Comparison of ENCODE assay signal across 39 cellular contexts in genomic region chr6:86536121-86536520, GRCh38.
"Had no signal": no experiment of that assay in that cellular context is flagged by ENCODE, and none has a peak within 500 bp of the region (broad histone marks: within the 10 kb centered on the region; RNA-seq: fewer than 3 reads in every experiment).

No MANE protein-coding gene starts in this region.

- H3K27ac ChIP-seq: body of pancreas, brain microvascular endothelial cell, breast epithelium, WERI-Rb-1 had no signal

- H3K36me3 Mint-ChIP-seq: activated CD8-positive, alpha-beta memory T cell treated with anti-CD3 and anti-CD28 coated beads, Interleukin-2, amount 10 ng/mL, durations not matched to agents 7 days and 5 days; activated naive CD4-positive, alpha-beta T cell treated with anti-CD3 and anti-CD28 coated beads, Interleukin-2, amount 10 ng/mL, durations not matched to agents 7 days and 5 days; activated naive CD4-positive, alpha-beta T cell treated with anti-CD3 and anti-CD28 coated beads, Interleukin-2, amount 50 U/mL, for 24 hours; activated naive CD8-positive, alpha-beta T cell; activated naive CD8-positive, alpha-beta T cell treated with anti-CD3 and anti-CD28 coated beads, Interleukin-2, amount 10 ng/mL, durations not matched to agents 7 days and 5 days; WTC11 had no signal

- FAIRE-seq: astrocyte, colon had no signal

- H3K27me3 Mint-ChIP-seq: activated CD4-positive, alpha-beta memory T cell treated with anti-CD3 and anti-CD28 coated beads, Interleukin-2, amount 10 ng/mL, durations not matched to agents 7 days and 5 days; activated CD4-positive, alpha-beta T cell treated with anti-CD3 and anti-CD28 coated beads for 36 hours; activated CD4-positive, alpha-beta T cell treated with anti-CD3 and anti-CD28 coated beads, Interleukin-2, amount 10 ng/mL, durations not matched to agents 7 days and 5 days; activated CD8-positive, alpha-beta memory T cell treated with anti-CD3 and anti-CD28 coated beads, Interleukin-2, amount 10 ng/mL, durations not matched to agents 7 days and 5 days; activated naive CD4-positive, alpha-beta T cell treated with anti-CD3 and anti-CD28 coated beads, Interleukin-2, amount 10 ng/mL, durations not matched to agents 7 days and 5 days; activated naive CD4-positive, alpha-beta T cell treated with anti-CD3 and anti-CD28 coated beads, Interleukin-2, amount 50 U/mL, for 24 hours; activated naive CD8-positive, alpha-beta T cell; activated naive CD8-positive, alpha-beta T cell treated with anti-CD3 and anti-CD28 coated beads, Interleukin-2, amount 10 ng/mL, durations not matched to agents 7 days and 5 days; activated naive CD8-positive, alpha-beta T cell treated with anti-CD3 and anti-CD28 coated beads, Interleukin-2, amount 50 U/mL, for 24 hours had no signal

- H3K27me3 ChIP-seq: body of pancreas, brain microvascular endothelial cell, breast epithelium had no signal

- H3K4me1 ChIP-seq: body of pancreas, breast epithelium had no signal

- H3K4me1 Mint-ChIP-seq: activated CD4-positive, alpha-beta memory T cell treated with anti-CD3 and anti-CD28 coated beads, Interleukin-2, amount 10 ng/mL, durations not matched to agents 7 days and 5 days; activated CD4-positive, alpha-beta T cell treated with anti-CD3 and anti-CD28 coated beads for 36 hours; activated CD4-positive, alpha-beta T cell treated with anti-CD3 and anti-CD28 coated beads, Interleukin-2, amount 10 ng/mL, durations not matched to agents 7 days and 5 days; activated CD8-positive, alpha-beta memory T cell treated with anti-CD3 and anti-CD28 coated beads, Interleukin-2, amount 10 ng/mL, durations not matched to agents 7 days and 5 days; activated naive CD4-positive, alpha-beta T cell treated with anti-CD3 and anti-CD28 coated beads, Interleukin-2, amount 10 ng/mL, durations not matched to agents 7 days and 5 days; activated naive CD4-positive, alpha-beta T cell treated with anti-CD3 and anti-CD28 coated beads, Interleukin-2, amount 50 U/mL, for 24 hours; activated naive CD8-positive, alpha-beta T cell treated with anti-CD3 and anti-CD28 coated beads, Interleukin-2, amount 10 ng/mL, durations not matched to agents 7 days and 5 days; activated naive CD8-positive, alpha-beta T cell treated with anti-CD3 and anti-CD28 coated beads, Interleukin-2, amount 50 U/mL, for 24 hours; WTC11 had no signal

- H3K9me3 Mint-ChIP-seq: activated CD4-positive, alpha-beta memory T cell treated with anti-CD3 and anti-CD28 coated beads, Interleukin-2, amount 10 ng/mL, durations not matched to agents 7 days and 5 days; activated naive CD8-positive, alpha-beta T cell treated with anti-CD3 and anti-CD28 coated beads, Interleukin-2, amount 50 U/mL, for 24 hours had no signal

- DNase-seq: activated CD4-positive, alpha-beta memory T cell treated with anti-CD3 and anti-CD28 coated beads, Interleukin-2, amount 10 ng/mL, durations not matched to agents 7 days and 5 days; activated CD4-positive, alpha-beta T cell treated with anti-CD3 and anti-CD28 coated beads for 1 hour; activated CD4-positive, alpha-beta T cell treated with anti-CD3 and anti-CD28 coated beads for 36 hours; activated CD4-positive, alpha-beta T cell treated with anti-CD3 and anti-CD28 coated beads for 48 hours; activated CD4-positive, alpha-beta T cell treated with anti-CD3 and anti-CD28 coated beads, Interleukin-2, amount 10 ng/mL, durations not matched to agents 7 days and 5 days; activated CD4-positive, alpha-beta T cell treated with anti-CD3 and anti-CD28 coated beads, Interleukin-2, amount 50 U/mL, for 48 hours; activated CD4-positive, CD25-positive, alpha-beta regulatory T cell; activated CD8-positive, alpha-beta memory T cell treated with anti-CD3 and anti-CD28 coated beads for 24 hours; activated CD8-positive, alpha-beta memory T cell treated with anti-CD3 and anti-CD28 coated beads, Interleukin-2, amount 10 ng/mL, durations not matched to agents 7 days and 5 days; activated CD8-positive, alpha-beta T cell treated with anti-CD3 and anti-CD28 coated beads, Interleukin-2, amount 10 ng/mL, durations not matched to agents 7 days and 5 days; activated effector memory CD4-positive, alpha-beta T cell treated with Interleukin-2 at 50 U/mL for 16 hours; activated gamma-delta T cell; activated naive CD4-positive, alpha-beta T cell treated with anti-CD3 and anti-CD28 coated beads, Interleukin-2, amount 10 ng/mL, durations not matched to agents 7 days and 5 days; activated naive CD4-positive, alpha-beta T cell treated with Interleukin-2 at 50 U/mL for 16 hours; activated naive CD8-positive, alpha-beta T cell treated with anti-CD3 and anti-CD28 coated beads, Interleukin-2, amount 10 ng/mL, durations not matched to agents 7 days and 5 days; activated naive CD8-positive, alpha-beta T cell treated with anti-CD3 and anti-CD28 coated beads, Interleukin-2, amount 50 U/mL, for 24 hours; activated T-cell treated with anti-CD3 and anti-CD28 coated beads for 4 hours; activated T-cell treated with anti-CD3 and anti-CD28 coated beads, Interleukin-2, amount 50 U/mL, for 1 hour; activated T-cell treated with anti-CD3 and anti-CD28 coated beads, Interleukin-2, amount 50 U/mL, for 4 hours; activated T-cell treated with anti-CD3 and anti-CD28 coated beads, Interleukin-2, amount 50 U/mL, for 72 hours; amygdala; anterior cingulate cortex; body of pancreas; brain microvascular endothelial cell; central memory CD4-positive, alpha-beta T cell; T-helper 1 cell; T-helper 2 cell; T-helper 9 cell; WERI-Rb-1 had no signal

- H3K9me3 ChIP-seq: body of pancreas, breast epithelium had no signal

- H3K36me3 ChIP-seq: brain microvascular endothelial cell, breast epithelium, WERI-Rb-1 had no signal

- H3K4me3 Mint-ChIP-seq: activated CD4-positive, alpha-beta memory T cell treated with anti-CD3 and anti-CD28 coated beads, Interleukin-2, amount 10 ng/mL, durations not matched to agents 7 days and 5 days; activated CD4-positive, alpha-beta T cell treated with anti-CD3 and anti-CD28 coated beads for 36 hours; activated CD4-positive, alpha-beta T cell treated with anti-CD3 and anti-CD28 coated beads, Interleukin-2, amount 10 ng/mL, durations not matched to agents 7 days and 5 days; activated CD8-positive, alpha-beta memory T cell treated with anti-CD3 and anti-CD28 coated beads, Interleukin-2, amount 10 ng/mL, durations not matched to agents 7 days and 5 days; activated CD8-positive, alpha-beta T cell treated with anti-CD3 and anti-CD28 coated beads, Interleukin-2, amount 10 ng/mL, durations not matched to agents 7 days and 5 days; activated naive CD4-positive, alpha-beta T cell treated with anti-CD3 and anti-CD28 coated beads, Interleukin-2, amount 10 ng/mL, durations not matched to agents 7 days and 5 days; activated naive CD4-positive, alpha-beta T cell treated with anti-CD3 and anti-CD28 coated beads, Interleukin-2, amount 50 U/mL, for 24 hours; activated naive CD8-positive, alpha-beta T cell; activated naive CD8-positive, alpha-beta T cell treated with anti-CD3 and anti-CD28 coated beads, Interleukin-2, amount 10 ng/mL, durations not matched to agents 7 days and 5 days; activated naive CD8-positive, alpha-beta T cell treated with anti-CD3 and anti-CD28 coated beads, Interleukin-2, amount 50 U/mL, for 24 hours; activated T-cell treated with anti-CD3 and anti-CD28 coated beads, Interleukin-2, amount 50 U/mL, for 4 hours; activated T-cell treated with anti-CD3 and anti-CD28 coated beads, Interleukin-2, amount 50 U/mL, for 72 hours; T-helper 1 cell treated with Interleukin-12 subunit alpha and Interleukin-12 subunit beta and Interleukin-4 antibody, amounts not matched to agents 30 μg/mL and 1 μg/mL, for 36 hours; T-helper 2 cell treated with Interferon-gamma antibody and Interleukin-4, amounts not matched to agents 5 μg/mL and 100 μg/mL, for 36 hours; WTC11 had no signal

- H3K27ac Mint-ChIP-seq: activated CD4-positive, alpha-beta memory T cell treated with anti-CD3 and anti-CD28 coated beads, Interleukin-2, amount 10 ng/mL, durations not matched to agents 7 days and 5 days; activated CD4-positive, alpha-beta T cell treated with anti-CD3 and anti-CD28 coated beads for 36 hours; activated CD4-positive, alpha-beta T cell treated with anti-CD3 and anti-CD28 coated beads, Interleukin-2, amount 10 ng/mL, durations not matched to agents 7 days and 5 days; activated CD8-positive, alpha-beta memory T cell treated with anti-CD3 and anti-CD28 coated beads, Interleukin-2, amount 10 ng/mL, durations not matched to agents 7 days and 5 days; activated CD8-positive, alpha-beta T cell treated with anti-CD3 and anti-CD28 coated beads, Interleukin-2, amount 10 ng/mL, durations not matched to agents 7 days and 5 days; activated naive CD4-positive, alpha-beta T cell treated with anti-CD3 and anti-CD28 coated beads, Interleukin-2, amount 10 ng/mL, durations not matched to agents 7 days and 5 days; activated naive CD4-positive, alpha-beta T cell treated with anti-CD3 and anti-CD28 coated beads, Interleukin-2, amount 50 U/mL, for 24 hours; activated naive CD8-positive, alpha-beta T cell; activated naive CD8-positive, alpha-beta T cell treated with anti-CD3 and anti-CD28 coated beads, Interleukin-2, amount 10 ng/mL, durations not matched to agents 7 days and 5 days; activated naive CD8-positive, alpha-beta T cell treated with anti-CD3 and anti-CD28 coated beads, Interleukin-2, amount 50 U/mL, for 24 hours; activated T-cell treated with anti-CD3 and anti-CD28 coated beads, Interleukin-2, amount 50 U/mL, for 72 hours; activated T-helper 2 cell treated with anti-CD3 and anti-CD28 coated beads, Interferon-gamma antibody, Interleukin-2, Interleukin-4, amounts not matched to agents 10 μg/mL and 5 μg/mL and 100 μg/mL, durations not matched to agents 14 hours and 24 hours and 36 hours; T-helper 1 cell treated with Interleukin-12 subunit alpha and Interleukin-12 subunit beta and Interleukin-4 antibody, amounts not matched to agents 30 μg/mL and 1 μg/mL, for 36 hours; T-helper 2 cell treated with Interferon-gamma antibody and Interleukin-4, amounts not matched to agents 5 μg/mL and 100 μg/mL, for 36 hours; WTC11 had no signal

- ATAC-seq: activated CD4-positive, alpha-beta T cell treated with anti-CD3 and anti-CD28 coated beads for 36 hours; activated CD4-positive, CD25-positive, alpha-beta regulatory T cell treated with anti-CD3 and anti-CD28 coated beads, Interleukin-2, amount 50 U/mL, for 24 hours; activated CD8-positive, alpha-beta memory T cell treated with anti-CD3 and anti-CD28 coated beads, Interleukin-2, amount 10 ng/mL, durations not matched to agents 7 days and 5 days; activated CD8-positive, alpha-beta T cell treated with anti-CD3 and anti-CD28 coated beads, Interleukin-2, amount 10 ng/mL, durations not matched to agents 7 days and 5 days; activated naive CD8-positive, alpha-beta T cell treated with anti-CD3 and anti-CD28 coated beads, Interleukin-2, amount 50 U/mL, for 24 hours; activated T-cell treated with anti-CD3 and anti-CD28 coated beads, Interleukin-2, amount 50 U/mL, for 4 hours; activated T-cell treated with anti-CD3 and anti-CD28 coated beads, Interleukin-2, amount 50 U/mL, for 72 hours; body of pancreas; WTC11 had no signal

- H3K4me3 ChIP-seq: body of pancreas, breast epithelium had no signal
